Comparison of ENCODE assay signal across 1 cellular context in the genomic region with DNA sequence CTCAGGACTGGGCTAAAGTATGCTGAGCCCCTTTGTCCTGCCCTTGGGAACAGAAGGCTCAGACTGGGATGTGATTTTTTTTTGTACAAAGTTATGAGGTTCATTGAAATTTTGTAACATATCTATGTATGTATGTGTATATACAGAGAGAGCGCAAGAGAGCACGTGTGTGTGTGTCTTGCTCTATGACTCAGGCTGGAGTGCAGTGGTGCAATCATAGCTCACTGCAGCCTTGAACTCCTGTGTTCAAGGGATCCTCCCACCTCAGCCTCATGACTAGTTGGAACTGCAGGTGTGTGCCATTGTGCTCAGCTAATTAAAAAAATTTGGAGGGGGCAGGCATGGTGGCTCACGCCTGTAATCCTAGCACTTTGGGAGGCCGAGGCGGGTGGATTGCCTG.
TF ChIP-seq lines count a peak whose summit lies in the region.

No MANE protein-coding gene starts in this region.

TF ChIP-seq in IMR-90, 13 proteins besides CTCF, POLR2A, EP300 and RAD21 (continued from another document):
- no peak for TF ChIP-seq RFX5 (IDR thresholded peaks at IDR 0.05; ENCODE audit: low read depth, low read length)
